8 cellular contexts compared by ENCODE assay signal in genomic region chr6:99151634-99152344, GRCh38.
DNase-seq lines count a peak whose midpoint lies in the region; ATAC-seq and TF ChIP-seq lines count a peak whose summit lies in the region.

No MANE protein-coding gene starts in this region.

- H3K79me2 ChIP-seq in osteoblast (ENCODE audit: insufficient read depth, low read length): no peaks in the 10 kb centered on the region

- no peaks in the 10 kb centered on the region for H3K36me3 ChIP-seq in osteoblast (ENCODE audit: insufficient read depth, low read length)

- no peaks in the 10 kb centered on the region for H3K9me3 ChIP-seq in osteoblast (ENCODE audit: low read depth, low read length)

- TF ChIP-seq CTCF in RWPE1 (conservative IDR thresholded peaks at IDR 0.05; ENCODE audit: low read depth) (peak; percentile 44; the same call in 1 of the 2 replicates), osteoblast (IDR thresholded peaks at IDR 0.05; ENCODE audit: extremely low read depth, low read depth, low read length) (peak; percentile 60)

- no peaks in the 10 kb centered on the region for H3K27me3 ChIP-seq in osteoblast (ENCODE audit: insufficient read depth, low read length)

- H3K4me3 ChIP-seq in osteoblast (ENCODE audit: insufficient read depth, low read length): no peak overlapping the region

- POLR2A ChIA-PET in RWPE1 (lab: Yijun Ruan, JAX; ENCODE audit: low non-redundant PET): no interaction called here

- ATAC-seq in GM19463 (IDR thresholded peaks at IDR 0.05; ENCODE audit: unreplicated experiment) (peak; percentile 97), HG03432 (IDR thresholded peaks at IDR 0.05; ENCODE audit: unreplicated experiment) (peak; percentile 95)

- H4K20me1 ChIP-seq in osteoblast (ENCODE audit: insufficient read depth, low read length): no peaks in the 10 kb centered on the region

- no peaks in the 10 kb centered on the region for H3K4me1 ChIP-seq in osteoblast (ENCODE audit: insufficient read depth, low read length)

- no peak overlapping the region for H3K4me2 ChIP-seq in osteoblast (ENCODE audit: insufficient read depth, low read length)

- DNase-seq in NCI-H2171 treated with DMSO at 0.1 percent for 48 hours (lab: John Stamatoyannopoulos, UW) (peak; percentile 32), NCI-H2171 (lab: John Stamatoyannopoulos, UW) (no peak), RWPE1 (ENCODE audit: low spot score) (peak; percentile 33), dermis blood vessel endothelial cell (peak; percentile 56), osteoblast (ENCODE audit: insufficient read length, low spot score, missing footprints) (no peak), T1000 (lab: John Stamatoyannopoulos, UW) (no peak)

- H2AFZ ChIP-seq in osteoblast (ENCODE audit: low read length): no peak overlapping the region

- H3K27ac ChIP-seq in RWPE1 (no peak overlapping the region), osteoblast (ENCODE audit: low read depth, low read length) (no peak overlapping the region)

- CTCF ChIA-PET in RWPE1 (lab: Yijun Ruan, JAX): interaction anchor here (0.5 to 3.0 kb wide), 7 partner anchors 9 to 314 kb away, joined by 3 to 29 read pairs (median 3); no protein-coding TSS in a partner anchor

Comparison
In these comparisons a context has a peak if more than half of its experiments do, and no peak if none do; other contexts are left out.
1. DNase-seq: peak in NCI-H2171 treated with DMSO at 0.1 percent for 48 hours (single experiment), RWPE1 (single experiment) and dermis blood vessel endothelial cell (single experiment); none in NCI-H2171 (single experiment), osteoblast (single experiment) and T1000 (single experiment).